ENCODE assay signal across 17 cellular contexts in genomic region chr4:168562021-168562691, GRCh38.
DNase-seq lines count a peak whose midpoint lies in the region; ATAC-seq and TF ChIP-seq lines count a peak whose summit lies in the region.
"Had no signal": no experiment of that assay in that cellular context is flagged by ENCODE, and none has a peak within 500 bp of the region (broad histone marks: within the 10 kb centered on the region; RNA-seq: fewer than 3 reads in every experiment).

No MANE protein-coding gene starts in this region.

- H3K36me3 Mint-ChIP-seq in chondrocyte (ENCODE audit: low read depth), result no peaks in the 10 kb centered on the region

- H3K27me3 ChIP-seq in transverse colon, result no peaks in the 10 kb centered on the region
- H3K27me3 ChIP-seq: MG63, vagina had no signal

- H3K4me3 ChIP-seq in transverse colon (no peak overlapping the region), lower leg skin (ENCODE audit: low read depth, poor library complexity, severe bottlenecking) (no peak overlapping the region)
- H3K4me3 ChIP-seq: coronary artery, MG63, vagina had no signal

- no peaks in the 10 kb centered on the region for H3K9me3 ChIP-seq in transverse colon
- H3K9me3 ChIP-seq: MG63, vagina had no signal

- no peak for ATAC-seq in HG03354 (IDR thresholded peaks at IDR 0.05; ENCODE audit: poor library complexity, severe bottlenecking, unreplicated experiment)
- ATAC-seq: left ventricle myocardium superior had no signal

- in situ Hi-C loops in ACHN (cut with HindIII; ENCODE audit: low pct_ligation_motif_present, low pct_unique_long_range_greater_than_20kb, low sequenced_read_pairs) (no loop called here), transverse colon (cut with MboI; ENCODE audit: low pct_ligation_motif_present in 1 of 4, low pct_unique_long_range_greater_than_20kb in 1 of 4, low sequenced_read_pairs in 3 of 4) (no loop called here)

- peaks cover 2% of the 10 kb centered on the region for H3K9me3 Mint-ChIP-seq in chondrocyte (ENCODE audit: low read depth)
- H3K9me3 Mint-ChIP-seq: activated CD4-positive, alpha-beta memory T cell treated with anti-CD3 and anti-CD28 coated beads, Interleukin-2, amount 10 ng/mL, durations not matched to agents 7 days and 5 days; T-helper 2 cell treated with Interferon-gamma antibody and Interleukin-4, amounts not matched to agents 5 μg/mL and 100 μg/mL, for 36 hours had no signal

- H3K4me1 ChIP-seq in transverse colon, result peaks cover 0 to 29% (median 6%) of the 10 kb centered on the region in 4 donors

- 41 to 53% methylated on average over 3 of the region's 3 CpGs for WGBS in transverse colon (ENCODE audit: low coverage in 1 of 2), 2 donors
- 56 to 63% methylated on average over 3 of the region's 3 CpGs for WGBS in lower leg skin, 2 donors

- H3K4me1 Mint-ChIP-seq in chondrocyte (ENCODE audit: low read depth), result peaks cover 64% of the 10 kb centered on the region
- H3K4me1 Mint-ChIP-seq: activated CD4-positive, alpha-beta memory T cell treated with anti-CD3 and anti-CD28 coated beads, Interleukin-2, amount 10 ng/mL, durations not matched to agents 7 days and 5 days; B cell had no signal

- intact Hi-C loops in transverse colon (cut with DNase I; ENCODE audit: low total_unique reads) (no loop called here), lower leg skin (cut with DNase I; ENCODE audit: low total_unique reads) (no loop called here)

- no peak for TF ChIP-seq POLR2A in transverse colon (IDR thresholded peaks at IDR 0.05)
- no peak for TF ChIP-seq POLR2A in lower leg skin (IDR thresholded peaks at IDR 0.05)

- TF ChIP-seq EP300 in transverse colon (IDR thresholded peaks at IDR 0.05; ENCODE audit: low read depth), result no peak

- no peak overlapping the region for H3K27ac ChIP-seq in transverse colon
- H3K27ac ChIP-seq: coronary artery had no signal

- H3K27ac Mint-ChIP-seq in chondrocyte (ENCODE audit: unreplicated experiment), result peak overlapping the region; percentile 67
- H3K27ac Mint-ChIP-seq: activated CD4-positive, alpha-beta memory T cell treated with anti-CD3 and anti-CD28 coated beads, Interleukin-2, amount 10 ng/mL, durations not matched to agents 7 days and 5 days; activated naive CD4-positive, alpha-beta T cell treated with anti-CD3 and anti-CD28 coated beads for 36 hours; B cell; T-helper 2 cell treated with Interferon-gamma antibody and Interleukin-4, amounts not matched to agents 5 μg/mL and 100 μg/mL, for 36 hours had no signal

- TF ChIP-seq CTCF in chondrocyte (IDR thresholded peaks at IDR 0.05) (no peak), transverse colon (IDR thresholded peaks at IDR 0.05) (no peak), lower leg skin (IDR thresholded peaks at IDR 0.05) (no peak)

- DNase-seq in ACHN (peak; percentile 11), M059J (ENCODE audit: low read depth) (peak; percentile 64), chondrocyte (ENCODE audit: low spot score) (no peak), myocyte (ENCODE audit: low read depth) (peak; percentile 29), transverse colon (no peak), lower leg skin (ENCODE audit: low spot score in 2 of 2) (no peak)
- no peak for DNase-seq in stimulated activated CD4-positive, alpha-beta T cell treated with anti-CD3 and anti-CD28 coated beads, Interleukin-4, amount 100 ng/mL, for 4 hours
- DNase-seq: activated CD4-positive, alpha-beta memory T cell treated with anti-CD3 and anti-CD28 coated beads, Interleukin-2, amount 10 ng/mL, durations not matched to agents 7 days and 5 days; activated naive CD4-positive, alpha-beta T cell treated with anti-CD3 and anti-CD28 coated beads for 36 hours; left ventricle myocardium superior; MG63; occipital lobe had no signal

- no peaks in the 10 kb centered on the region for H3K27me3 Mint-ChIP-seq in chondrocyte (ENCODE audit: low read depth)

- H3K4me3 Mint-ChIP-seq in chondrocyte (ENCODE audit: unreplicated experiment), result no peak overlapping the region
- H3K4me3 Mint-ChIP-seq: activated CD4-positive, alpha-beta memory T cell treated with anti-CD3 and anti-CD28 coated beads, Interleukin-2, amount 10 ng/mL, durations not matched to agents 7 days and 5 days; activated naive CD4-positive, alpha-beta T cell treated with anti-CD3 and anti-CD28 coated beads for 36 hours; B cell; T-helper 2 cell treated with Interferon-gamma antibody and Interleukin-4, amounts not matched to agents 5 μg/mL and 100 μg/mL, for 36 hours had no signal

- H3K36me3 ChIP-seq in transverse colon, result no peaks in the 10 kb centered on the region
- H3K36me3 ChIP-seq: MG63, vagina had no signal

Comparison
In these comparisons a context has a peak if more than half of its experiments do, and no peak if none do; other contexts are left out.
1. DNase-seq: peak in ACHN (single experiment), M059J (single experiment) and myocyte (single experiment); none in chondrocyte (single experiment), stimulated activated CD4-positive, alpha-beta T cell treated with anti-CD3 and anti-CD28 coated beads, Interleukin-4, amount 100 ng/mL, for 4 hours (0 of 2), transverse colon (single experiment) and lower leg skin (0 of 2).